ENCODE assay signal across 8 cellular contexts in the genomic region with DNA sequence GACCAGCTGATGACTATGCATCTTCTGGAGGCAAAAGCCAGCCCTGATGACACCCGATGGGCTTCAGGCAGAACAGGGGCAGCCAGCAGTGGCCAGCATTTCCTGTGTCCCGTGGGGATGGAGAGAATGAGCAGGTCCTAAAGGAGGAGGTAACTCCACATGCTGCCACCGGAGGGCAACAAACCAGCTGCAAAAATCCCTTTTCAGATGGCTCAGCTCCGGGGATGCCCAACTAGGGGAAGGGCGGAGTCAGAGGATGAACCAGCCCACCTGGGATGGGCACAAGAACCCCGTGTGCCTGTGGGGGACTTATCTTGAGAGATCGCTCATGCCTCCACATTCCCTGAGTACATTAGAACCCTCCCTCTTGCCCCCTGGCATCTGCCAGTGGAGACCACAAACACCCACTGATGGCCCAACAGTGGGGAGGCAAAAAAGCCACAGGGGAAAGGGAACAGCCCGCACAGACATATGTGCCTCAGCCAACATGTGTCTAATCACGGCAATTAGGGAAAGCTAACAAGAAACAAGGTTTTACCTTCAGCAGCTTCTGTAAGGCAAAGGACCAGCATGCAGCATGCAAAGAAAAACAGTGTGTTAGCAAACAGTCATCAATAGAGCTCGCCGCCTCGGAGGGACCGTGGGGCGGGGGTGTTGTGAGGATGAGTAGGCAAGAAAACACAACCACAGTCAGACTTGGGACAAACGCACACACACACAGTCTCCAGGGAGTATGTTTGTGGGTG.
A peak's percentile ranks its signal among the peaks of the same experiment; 100 is the strongest.
DNase-seq lines count a peak whose midpoint lies in the region; ATAC-seq, FAIRE-seq and TF ChIP-seq lines count a peak whose summit lies in the region.

No MANE protein-coding gene starts in this region.

- DNase-seq in COR-L47 (lab: John Stamatoyannopoulos, UW) (peak; percentile 86), HTR-8/SVneo (ENCODE audit: insufficient read length, low spot score) (peak; percentile 71), Peyer's patch (no peak), kidney glomerular epithelial cell (lab: John Stamatoyannopoulos, UW) (peak; percentile 51), type B pancreatic cell (ENCODE audit: extremely low spot score, unreplicated experiment) (no peak), sciatic nerve (ENCODE audit: low spot score) (no peak)
- peak in 1 of 2 donors; percentile 42 for DNase-seq in activated naive CD4-positive, alpha-beta T cell treated with anti-CD3 and anti-CD28 coated beads, Interleukin-2, amount 50 U/mL, for 72 hours (ENCODE audit: low spot score in 2 of 2)
- no peak for DNase-seq in central memory CD4-positive, alpha-beta T cell

- peak; percentile 55 to 61 for ATAC-seq in activated naive CD4-positive, alpha-beta T cell treated with anti-CD3 and anti-CD28 coated beads, Interleukin-2, amount 50 U/mL, for 72 hours
- ATAC-seq in sciatic nerve, result no peak

- peaks cover 0 to 79% (median 0%) of the 10 kb centered on the region in 3 donors for H3K36me3 ChIP-seq in Peyer's patch

- H3K27me3 ChIP-seq in Peyer's patch, result no peaks in the 10 kb centered on the region

- H3K4me1 ChIP-seq in Peyer's patch, result peaks cover 0 to 6% (median 0%) of the 10 kb centered on the region in 4 donors

- peak; percentile 90 for FAIRE-seq in HTR-8/SVneo (lab: Jason Lieb, UNC)

- H3K9me3 Mint-ChIP-seq in activated naive CD4-positive, alpha-beta T cell treated with anti-CD3 and anti-CD28 coated beads, Interleukin-2, amount 50 U/mL, for 72 hours, result no peaks in the 10 kb centered on the region
- H3K9me3 Mint-ChIP-seq in type B pancreatic cell, result no peaks in the 10 kb centered on the region

- no peak for TF ChIP-seq POLR2A in Peyer's patch (IDR thresholded peaks at IDR 0.05)

- H3K4me3 Mint-ChIP-seq in type B pancreatic cell, result no peak overlapping the region

- no peak overlapping the region for H3K27ac ChIP-seq in Peyer's patch

- H3K9me3 ChIP-seq in Peyer's patch, result no peaks in the 10 kb centered on the region

- H3K36me3 Mint-ChIP-seq in activated naive CD4-positive, alpha-beta T cell treated with anti-CD3 and anti-CD28 coated beads, Interleukin-2, amount 50 U/mL, for 72 hours, result peaks cover 0 to 4% of the 10 kb centered on the region in 2 donors
- no peaks in the 10 kb centered on the region for H3K36me3 Mint-ChIP-seq in type B pancreatic cell

- peak overlapping the region in 1 of 2 donors; percentile 40 for H3K27ac Mint-ChIP-seq in activated naive CD4-positive, alpha-beta T cell treated with anti-CD3 and anti-CD28 coated beads, Interleukin-2, amount 50 U/mL, for 72 hours
- H3K27ac Mint-ChIP-seq in type B pancreatic cell, result no peak overlapping the region

- H3K27me3 Mint-ChIP-seq in type B pancreatic cell, result no peaks in the 10 kb centered on the region

- TF ChIP-seq CTCF in Peyer's patch (IDR thresholded peaks at IDR 0.05) (peak in 4 of 6 experiments; percentile 15 to 28 (median 17)), type B pancreatic cell (conservative IDR thresholded peaks at IDR 0.05) (peak; percentile 69)

- no peak overlapping the region for H3K4me3 ChIP-seq in Peyer's patch

- no peaks in the 10 kb centered on the region for H3K4me1 Mint-ChIP-seq in type B pancreatic cell (ENCODE audit: unreplicated experiment)

- intact Hi-C loops in sciatic nerve (cut with DNase I), result loop anchor here (2.0 kb wide), 1 partner anchor 151 kb away; no protein-coding TSS in a partner anchor

Comparison
In these comparisons a context has a peak if more than half of its experiments do, and no peak if none do; other contexts are left out.
1. DNase-seq: peak in COR-L47 (single experiment), HTR-8/SVneo (single experiment) and kidney glomerular epithelial cell (single experiment); none in Peyer's patch (0 of 3), type B pancreatic cell (single experiment), sciatic nerve (single experiment) and central memory CD4-positive, alpha-beta T cell (single experiment).